ENCODE assay signal across 16 cellular contexts in genomic region chr15:41876689-41877088, GRCh38.
"Had no signal": no experiment of that assay in that cellular context is flagged by ENCODE, and none has a peak within 500 bp of the region (broad histone marks: within the 10 kb centered on the region; RNA-seq: fewer than 3 reads in every experiment).

No MANE protein-coding gene starts in this region.

- H3K36me3 ChIP-seq: esophagus squamous epithelium, gastrocnemius medialis, left ventricle myocardium inferior, neural progenitor cell, transverse colon had no signal

- H3K4me3 ChIP-seq: coronary artery, esophagus squamous epithelium, gastrocnemius medialis, left ventricle myocardium inferior, neural progenitor cell, transverse colon had no signal

- H3K9me3 ChIP-seq: esophagus squamous epithelium, gastrocnemius medialis, left ventricle myocardium inferior, transverse colon had no signal

- H3K27me3 ChIP-seq: gastrocnemius medialis had no signal

- DNase-seq: activated CD4-positive, alpha-beta T cell treated with anti-CD3 and anti-CD28 coated beads for 1 hour; activated T-cell treated with anti-CD3 and anti-CD28 coated beads, Interleukin-2, amount 50 U/mL, for 1 hour; cerebellar nuclear complex; endodermal cell; esophagus squamous epithelium; gastrocnemius medialis; hippocampal formation; left ventricle myocardium inferior; naive thymus-derived CD8-positive, alpha-beta T cell; small intestine; stimulated activated CD4-positive, alpha-beta T cell treated with anti-CD3 and anti-CD28 coated beads, Interleukin-15, amount 100 ng/mL, for 24 hours; transverse colon had no signal

- ATAC-seq: activated naive CD4-positive, alpha-beta T cell treated with anti-CD3 and anti-CD28 coated beads, Interleukin-2, amount 50 U/mL, for 72 hours; gastrocnemius medialis; naive thymus-derived CD8-positive, alpha-beta T cell; sciatic nerve had no signal

- H3K9ac ChIP-seq: neural progenitor cell had no signal

- H3K4me2 ChIP-seq: neural progenitor cell had no signal

- H3K27ac ChIP-seq: coronary artery, esophagus squamous epithelium, gastrocnemius medialis, left ventricle myocardium inferior, neural progenitor cell, transverse colon had no signal

- H3K4me1 ChIP-seq: neural progenitor cell had no signal
